ENCODE assay signal across 8 cellular contexts in the genomic region with DNA sequence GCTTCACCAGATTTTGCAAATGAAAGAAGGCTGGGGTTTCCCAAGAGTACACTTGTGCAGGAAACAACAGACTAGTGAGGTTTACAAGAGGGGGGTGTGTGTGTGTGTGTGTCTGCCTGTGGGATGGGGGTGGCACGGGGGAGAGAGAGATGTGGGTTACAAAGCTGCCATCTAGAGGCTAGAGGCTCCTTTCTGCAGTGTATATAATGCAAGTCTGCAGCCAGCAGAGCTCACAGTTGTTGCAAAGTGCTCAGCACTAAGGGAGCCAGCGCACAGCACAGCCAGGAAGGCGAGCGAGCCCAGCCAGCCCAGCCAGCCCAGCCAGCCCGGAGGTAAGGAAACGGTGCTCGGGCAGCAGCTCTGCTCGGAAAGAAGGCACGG. TPM values are rescaled to one million over a fixed set of nuclear protein-coding genes. Genes with fewer than 3 reads are reported as not detected.
DNase-seq lines count a peak whose midpoint lies in the region; ATAC-seq, FAIRE-seq and TF ChIP-seq lines count a peak whose summit lies in the region.

A gene (plus strand): TSS at position 233 of the 381 bp plus-strand sequence. CDS start 10,641 bp downstream, outside the sequence.

- H4K20me1 ChIP-seq in K562 (replicated peaks; ENCODE audit: control insufficient read depth, insufficient read depth, low read length), result no peaks in the 10 kb centered on the region; the same call in 1 of the 2 replicates

- 0% methylated on average over 1 of the region's 9 CpGs for WGBS in K562 (ENCODE audit: insufficient coverage, low coverage, missing lambda C conversion rate)

- H3K4me3 Mint-ChIP-seq in T-helper 1 cell treated with Interleukin-12 subunit alpha and Interleukin-12 subunit beta and Interleukin-4 antibody, amounts not matched to agents 30 μg/mL and 1 μg/mL, for 36 hours, result peak within 1 kb of the TSS; percentile 48

- BruUV-seq in K562 (replicated peaks; lab: Mats Ljungman, UMichigan), result no TSS peak

- no peaks in the 10 kb centered on the region for H3K9me3 ChIP-seq in MG63
- H3K9me3 ChIP-seq in K562 (replicated peaks; ENCODE audit: control insufficient read depth, insufficient read depth, low read depth, low read length), result no peaks in the 10 kb centered on the region
- no peaks in the 10 kb centered on the region for H3K9me3 ChIP-seq in iPS-18c (ENCODE audit: control insufficient read depth, insufficient read depth, low read length)
- no peaks in the 10 kb centered on the region for H3K9me3 ChIP-seq in skeletal muscle satellite cell (replicated peaks; ENCODE audit: low read length)

- no peaks in the 10 kb centered on the region for H3K4me1 ChIP-seq in K562 (replicated peaks in 1 of 2; ENCODE audit: control insufficient read depth in 2 of 2, insufficient read depth in 2 of 2, low read length in 2 of 2)
- H3K4me1 ChIP-seq in skeletal muscle satellite cell (ENCODE audit: control insufficient read depth, insufficient read depth, low read length), result peaks cover 4% of the 10 kb centered on the region

- no peak for TF ChIP-seq EP300 in K562 (IDR thresholded peaks at IDR 0.05; ENCODE audit: low read length)

- no peaks in the 10 kb centered on the region for H3K9me1 ChIP-seq in K562 (ENCODE audit: control insufficient read depth, insufficient read depth, low read length)

- peak within 1 kb of the TSS; percentile 32 for H3K27ac Mint-ChIP-seq in T-helper 1 cell treated with Interleukin-12 subunit alpha and Interleukin-12 subunit beta and Interleukin-4 antibody, amounts not matched to agents 30 μg/mL and 1 μg/mL, for 36 hours

- no peak for TF ChIP-seq RAD21 in K562 (CRISPR knock-in tag; conservative IDR thresholded peaks at IDR 0.05 in 1 of 2, IDR thresholded peaks at IDR 0.05 in 1 of 2)

- H3K4me2 ChIP-seq in K562 (ENCODE audit: insufficient read depth, low read length) (no peak within 1 kb of the TSS), skeletal muscle satellite cell (ENCODE audit: low read length) (peak within 1 kb of the TSS; percentile 33)

- H3K79me2 ChIP-seq in K562 (ENCODE audit: control insufficient read depth, insufficient read depth, low read length), result no peaks in the 10 kb centered on the region

- FAIRE-seq in H54 (lab: Jason Lieb, UNC), result peak; percentile 61
- no peak for FAIRE-seq in K562 (lab: Jason Lieb, UNC)

- H3K27ac ChIP-seq in K562 (ENCODE audit: extremely low read depth, low read depth, low read length), result no peak within 1 kb of the TSS

- peak in 1 of 3 experiments; percentile 28; a peak in 2 of 6 replicates for TF ChIP-seq CTCF in K562 (IDR thresholded peaks at IDR 0.05 in 2 of 3, conservative IDR thresholded peaks at IDR 0.05 in 1 of 3; ENCODE audit: insufficient read depth in 2 of 3, low read depth in 1 of 3, low read length in 3 of 3)

- no peaks in the 10 kb centered on the region for H3K27me3 ChIP-seq in MG63
- peaks cover 0 to 30% of the 10 kb centered on the region in 2 experiments; a peak in 4 of 5 replicates for H3K27me3 ChIP-seq in K562 (ENCODE audit: control insufficient read depth in 2 of 2, insufficient read depth in 2 of 2, low read length in 2 of 2)
- peaks cover 82% of the 10 kb centered on the region for H3K27me3 ChIP-seq in skeletal muscle satellite cell (ENCODE audit: control insufficient read depth, insufficient read depth, low read length)

- in situ Hi-C loops in K562 (cut with MboI), result no loop called here

- no peak within 1 kb of the TSS for H2AFZ ChIP-seq in K562 (ENCODE audit: low read depth, low read length)

- CTCF ChIA-PET in K562 (lab: Yijun Ruan, JAX; ENCODE audit: low intra/inter-chr PET ratio), result no interaction called here

- intact Hi-C loops in K562 (cut with micrococcal nuclease), result no loop called here

- no peaks in the 10 kb centered on the region for H3K9me3 Mint-ChIP-seq in T-helper 1 cell treated with Interleukin-12 subunit alpha and Interleukin-12 subunit beta and Interleukin-4 antibody, amounts not matched to agents 30 μg/mL and 1 μg/mL, for 36 hours

- H3K4me3 ChIP-seq in MG63, result peak within 1 kb of the TSS; percentile 47
- no peak within 1 kb of the TSS for H3K4me3 ChIP-seq in K562
- H3K4me3 ChIP-seq in iPS-18c (ENCODE audit: insufficient read depth, low read depth, low read length), result peak within 1 kb of the TSS; percentile 57; the same call in 1 of the 2 replicates
- no peak within 1 kb of the TSS for H3K4me3 ChIP-seq in skeletal muscle satellite cell (ENCODE audit: low read length)

- DNase-seq in GM03348 (ENCODE audit: low spot score) (peak; percentile 83), H54 (ENCODE audit: insufficient read length, low spot score) (peak; percentile 63), MG63 (peak; percentile 85), K562 (ENCODE audit: extremely low read depth in 1 of 4, low spot score in 3 of 4) (peak in 1 of 4 experiments; percentile 11), NCI-H146 (lab: John Stamatoyannopoulos, UW) (no peak)

- H3K9ac ChIP-seq in K562 (ENCODE audit: insufficient read depth in 1 of 2, low read depth in 2 of 2, low read length in 2 of 2) (no peak within 1 kb of the TSS), skeletal muscle satellite cell (ENCODE audit: low read depth, low read length) (no peak within 1 kb of the TSS)

- POLR2A ChIA-PET in K562 (lab: Yijun Ruan, JAX), result no interaction called here

- ATAC-seq in K562, result peak; percentile 54

- peaks cover 23% of the 10 kb centered on the region for H3K4me1 Mint-ChIP-seq in T-helper 1 cell treated with Interleukin-12 subunit alpha and Interleukin-12 subunit beta and Interleukin-4 antibody, amounts not matched to agents 30 μg/mL and 1 μg/mL, for 36 hours (ENCODE audit: low read depth)

- H3K27me3 Mint-ChIP-seq in T-helper 1 cell treated with Interleukin-12 subunit alpha and Interleukin-12 subunit beta and Interleukin-4 antibody, amounts not matched to agents 30 μg/mL and 1 μg/mL, for 36 hours (ENCODE audit: low read depth), result peaks cover 25% of the 10 kb centered on the region

- H3K36me3 Mint-ChIP-seq in T-helper 1 cell treated with Interleukin-12 subunit alpha and Interleukin-12 subunit beta and Interleukin-4 antibody, amounts not matched to agents 30 μg/mL and 1 μg/mL, for 36 hours (ENCODE audit: low read depth), result peaks cover 2% of the 10 kb centered on the region

- H3K36me3 ChIP-seq in MG63 (no peaks in the 10 kb centered on the region; the same call in 1 of the 2 replicates), K562 (ENCODE audit: control insufficient read depth, insufficient read depth, low read length) (no peaks in the 10 kb centered on the region), skeletal muscle satellite cell (ENCODE audit: insufficient read depth, low read length) (no peaks in the 10 kb centered on the region)

- TF ChIP-seq POLR2A in H54 (IDR thresholded peaks at IDR 0.05; ENCODE audit: low read depth, low read length), result no peak
- TF ChIP-seq POLR2A in K562 (conservative IDR thresholded peaks at IDR 0.05), result no peak

TF ChIP-seq in K562, 482 proteins besides CTCF, POLR2A, EP300 and RAD21 (continues in another document):
- TF ChIP-seq, protein P1, sequence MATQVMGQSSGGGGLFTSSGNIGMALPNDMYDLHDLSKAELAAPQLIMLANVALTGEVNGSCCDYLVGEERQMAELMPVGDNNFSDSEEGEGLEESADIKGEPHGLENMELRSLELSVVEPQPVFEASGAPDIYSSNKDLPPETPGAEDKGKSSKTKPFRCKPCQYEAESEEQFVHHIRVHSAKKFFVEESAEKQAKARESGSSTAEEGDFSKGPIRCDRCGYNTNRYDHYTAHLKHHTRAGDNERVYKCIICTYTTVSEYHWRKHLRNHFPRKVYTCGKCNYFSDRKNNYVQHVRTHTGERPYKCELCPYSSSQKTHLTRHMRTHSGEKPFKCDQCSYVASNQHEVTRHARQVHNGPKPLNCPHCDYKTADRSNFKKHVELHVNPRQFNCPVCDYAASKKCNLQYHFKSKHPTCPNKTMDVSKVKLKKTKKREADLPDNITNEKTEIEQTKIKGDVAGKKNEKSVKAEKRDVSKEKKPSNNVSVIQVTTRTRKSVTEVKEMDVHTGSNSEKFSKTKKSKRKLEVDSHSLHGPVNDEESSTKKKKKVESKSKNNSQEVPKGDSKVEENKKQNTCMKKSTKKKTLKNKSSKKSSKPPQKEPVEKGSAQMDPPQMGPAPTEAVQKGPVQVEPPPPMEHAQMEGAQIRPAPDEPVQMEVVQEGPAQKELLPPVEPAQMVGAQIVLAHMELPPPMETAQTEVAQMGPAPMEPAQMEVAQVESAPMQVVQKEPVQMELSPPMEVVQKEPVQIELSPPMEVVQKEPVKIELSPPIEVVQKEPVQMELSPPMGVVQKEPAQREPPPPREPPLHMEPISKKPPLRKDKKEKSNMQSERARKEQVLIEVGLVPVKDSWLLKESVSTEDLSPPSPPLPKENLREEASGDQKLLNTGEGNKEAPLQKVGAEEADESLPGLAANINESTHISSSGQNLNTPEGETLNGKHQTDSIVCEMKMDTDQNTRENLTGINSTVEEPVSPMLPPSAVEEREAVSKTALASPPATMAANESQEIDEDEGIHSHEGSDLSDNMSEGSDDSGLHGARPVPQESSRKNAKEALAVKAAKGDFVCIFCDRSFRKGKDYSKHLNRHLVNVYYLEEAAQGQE (CRISPR knock-in tag; IDR thresholded peaks at IDR 0.05; ENCODE audit: low read depth), result no peak
- TF ChIP-seq CBX8 (IDR thresholded peaks at IDR 0.05; ENCODE audit: borderline replicate concordance, extremely low read depth, low read depth, low read length, poor library complexity, severe bottlenecking), result no peak
- TF ChIP-seq GATA2 (CRISPR knock-in tag; IDR thresholded peaks at IDR 0.05), result no peak
- no peak for TF ChIP-seq MBD2 (IDR thresholded peaks at IDR 0.05; ENCODE audit: borderline replicate concordance, low read depth)
- no peak for TF ChIP-seq ZBED1 (IDR thresholded peaks at IDR 0.05)
- TF ChIP-seq BRD4 (IDR thresholded peaks at IDR 0.05), result no peak

RNA-seq across cellular contexts. Expression of the gene that starts here (rescaled TPM):
- total RNA-seq in MG63 (2014; rRNA removed; shearing (Covaris generic); ENCODE audit: low replicate concordance), result 15.6 and 19.0 TPM in 2 replicates
- not detected in 2 replicates for total RNA-seq in K562 (2011; cell fraction: chromatin; rRNA removed; ENCODE audit: low replicate concordance)
- total RNA-seq in K562 (2011; cell fraction: nucleolus; rRNA removed), result not detected in 2 replicates
- total RNA-seq in K562 (2011; cell fraction: nucleoplasm; rRNA removed), result not detected in 2 replicates
- total RNA-seq in K562 (2014; rRNA removed) (not detected in 2 replicates), K562 (2014; rRNA removed; fragmentation: Illumina TruSeq; extraction: Trizol) (not detected in 2 replicates), K562 (2015; rRNA removed; fragmentation: Illumina TruSeq; extraction: Trizol) (not detected in 2 replicates), K562 (2021) (0.07 TPM in 1 of 2 replicates, not detected in the other)
- polyA plus RNA-seq in K562 (2011; rRNA removed) (not detected in 2 replicates), K562 (2014; fragmentation: Illumina TruSeq; extraction: Trizol) (not detected in 2 replicates), K562 (2014; fragmentation: Nextera tagmentation; extraction: Ambion mirVana) (not detected), K562 (2014; rRNA removed) (not detected in 2 replicates)
- polyA plus RNA-seq in K562 (2011; cell fraction: cytosol; rRNA removed), result not detected in 2 replicates
- polyA plus RNA-seq in K562 (2011; cell fraction: nucleus; rRNA removed), result not detected in 2 replicates
- not detected in 2 replicates for polyA plus RNA-seq in K562 (2012)
- polyA minus RNA-seq in K562 (2011; rRNA and poly(A)+ RNA removed), result not detected in 2 replicates
- not detected in 2 replicates for polyA minus RNA-seq in K562 (2011; cell fraction: cytosol; rRNA and poly(A)+ RNA removed)
- not detected in 2 replicates for polyA minus RNA-seq in K562 (2011; cell fraction: nucleus; rRNA and poly(A)+ RNA removed)
- 1.3 and 14.9 TPM in 2 replicates for total RNA-seq in skeletal muscle satellite cell (2012; rRNA removed)

Comparison
In these comparisons a context has a peak if more than half of its experiments do, and no peak if none do; other contexts are left out.
1. RNA of the gene that starts here (total RNA-seq): 15.6 to 19.0 TPM in MG63; 0.07 TPM in K562; every median in the first group is over 10 times any median in the second.
2. Peak in ATAC-seq in K562; RNA of the gene not detected or under 1 TPM.
3. H3K4me3 ChIP-seq: peak in MG63 (single experiment) and iPS-18c (single experiment); none in K562 (single experiment) and skeletal muscle satellite cell (single experiment).